In the genomic region with DNA sequence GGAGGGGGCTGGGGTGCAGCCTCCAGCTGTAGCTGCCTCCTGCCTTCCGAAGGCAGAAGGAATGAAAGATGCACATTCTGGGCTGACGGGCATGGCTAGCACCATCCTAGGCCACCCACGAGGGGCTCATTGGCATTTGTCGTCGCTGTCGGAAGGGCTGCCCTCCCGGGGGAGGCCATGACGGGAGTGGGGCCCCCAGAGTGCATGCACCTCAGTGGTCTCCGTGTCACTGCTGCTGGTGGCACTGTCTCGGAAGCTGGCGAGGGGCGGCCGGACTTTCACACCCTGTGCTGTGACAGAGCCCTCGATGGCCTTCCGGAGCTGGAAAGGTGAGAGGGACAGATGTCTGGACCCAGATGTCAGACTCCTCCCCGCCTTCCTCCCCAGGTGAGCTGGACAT, we compare ENCODE assay signal across 1 cellular context.
TF ChIP-seq lines count a peak whose summit lies in the region.

No MANE protein-coding gene starts in this region.

TF ChIP-seq in K562, 482 proteins besides CTCF, POLR2A, EP300 and RAD21:
- TF ChIP-seq PHB2 (IDR thresholded peaks at IDR 0.05; ENCODE audit: low read depth) (no peak), CC2D1A (IDR thresholded peaks at IDR 0.05) (no peak), MYBL2 (IDR thresholded peaks at IDR 0.05; ENCODE audit: low read depth) (no peak), MYBL2 (CRISPR knock-in tag; IDR thresholded peaks at IDR 0.05; ENCODE audit: borderline replicate concordance) (no peak), POLR2G (IDR thresholded peaks at IDR 0.05; ENCODE audit: low read depth, low read length) (peak; percentile 56)
TF ChIP-seq in K562: peak in this region for 1.
